In genomic region chr5:14557203-14557725, GRCh38 we compare ENCODE assay signal across 21 cellular contexts. TPM values are rescaled to one million over a fixed set of nuclear protein-coding genes. Genes with fewer than 3 reads are reported as not detected.
A peak's percentile ranks its signal among the peaks of the same experiment; 100 is the strongest.
DNase-seq lines count a peak whose midpoint lies in the region; ATAC-seq, FAIRE-seq and TF ChIP-seq lines count a peak whose summit lies in the region.
"Had no signal": no experiment of that assay in that cellular context is flagged by ENCODE, and none has a peak within 500 bp of the region (broad histone marks: within the 10 kb centered on the region; RNA-seq: fewer than 3 reads in every experiment).

No MANE protein-coding gene starts in this region.

- H3K4me3 ChIP-seq in endodermal cell (ENCODE audit: low read length), result no peak overlapping the region
- no peak overlapping the region for H3K4me3 ChIP-seq in small intestine (ENCODE audit: low read depth in 1 of 2, low read length in 2 of 2)
- H3K4me3 ChIP-seq: right lobe of liver, tibial artery had no signal

- DNase-seq in NCI-H748 (lab: John Stamatoyannopoulos, UW; ENCODE audit: unreplicated experiment), result peak; percentile 47
- no peak for DNase-seq in NCI-H748 treated with DMSO at 0.1 percent for 48 hours (lab: John Stamatoyannopoulos, UW)
- peak; percentile 80 to 87 for DNase-seq in NCI-H524 (lab: John Stamatoyannopoulos, UW)
- DNase-seq in endodermal cell, result no peak
- DNase-seq in small intestine, result peak; percentile 89
- no peak for DNase-seq in activated naive CD8-positive, alpha-beta T cell treated with anti-CD3 and anti-CD28 coated beads for 36 hours
- no peak for DNase-seq in cerebellar nuclear complex (lab: John Stamatoyannopoulos, UW)
- DNase-seq: 8988T; activated CD4-positive, CD25-positive, alpha-beta regulatory T cell treated with anti-CD3 and anti-CD28 coated beads, Interleukin-2, amount 50 U/mL, for 72 hours; CD4-positive, CD25-positive, alpha-beta regulatory T cell; DND-41; H9; Karpas-422; left ventricle myocardium superior; right lobe of liver; SK-N-SH; stimulated activated naive CD4-positive, alpha-beta T cell; T1000; tibial artery had no signal

- 92 to 94% methylated on average over 5 to 7 of the region's 7 CpGs for WGBS in endodermal cell (ENCODE audit: insufficient coverage in 1 of 2, insufficient read length in 1 of 2), 2 experiments
- WGBS in small intestine, 3 donors, result 23 to 39% (median 25%) methylated on average over 7 of the region's 7 CpGs

- no peaks in the 10 kb centered on the region for H3K36me3 Mint-ChIP-seq in endodermal cell (ENCODE audit: low read depth)
- H3K36me3 Mint-ChIP-seq in activated naive CD8-positive, alpha-beta T cell treated with anti-CD3 and anti-CD28 coated beads for 36 hours, result no peaks in the 10 kb centered on the region
- H3K36me3 Mint-ChIP-seq: CD4-positive, CD25-positive, alpha-beta regulatory T cell had no signal

- no peaks in the 10 kb centered on the region for H3K36me3 ChIP-seq in endodermal cell (ENCODE audit: control insufficient read depth, insufficient read depth, low read length)
- no peaks in the 10 kb centered on the region for H3K36me3 ChIP-seq in small intestine (ENCODE audit: control insufficient read depth in 2 of 2, insufficient read depth in 2 of 2, low read length in 2 of 2)
- H3K36me3 ChIP-seq: right lobe of liver, tibial artery had no signal

- H3K27ac ChIP-seq in endodermal cell (ENCODE audit: low read depth, low read length), result peak overlapping the region; percentile 29
- peak overlapping the region in 1 of 2 donors; percentile 83 for H3K27ac ChIP-seq in small intestine (ENCODE audit: low read depth in 1 of 2, low read length in 1 of 2)
- H3K27ac ChIP-seq: right lobe of liver, tibial artery had no signal

- no peak for FAIRE-seq in small intestine (lab: Jason Lieb, UNC)

- no peak for TF ChIP-seq CTCF in endodermal cell (conservative IDR thresholded peaks at IDR 0.05)

- H3K4me1 Mint-ChIP-seq in endodermal cell, result peaks cover 18% of the 10 kb centered on the region
- H3K4me1 Mint-ChIP-seq in activated naive CD8-positive, alpha-beta T cell treated with anti-CD3 and anti-CD28 coated beads for 36 hours, result peaks cover 15% of the 10 kb centered on the region
- H3K4me1 Mint-ChIP-seq: H9 had no signal

- H3K9me3 ChIP-seq in endodermal cell (ENCODE audit: control insufficient read depth, low read length) (no peaks in the 10 kb centered on the region), small intestine (ENCODE audit: control insufficient read depth, low read depth) (no peaks in the 10 kb centered on the region)
- H3K9me3 ChIP-seq: right lobe of liver, SK-N-SH had no signal

- no peak for ATAC-seq in HG02610 (IDR thresholded peaks at IDR 0.05; ENCODE audit: unreplicated experiment)
- ATAC-seq: left ventricle myocardium superior, right lobe of liver had no signal

- no peaks in the 10 kb centered on the region for H3K9me3 Mint-ChIP-seq in endodermal cell
- peaks cover 7% of the 10 kb centered on the region for H3K9me3 Mint-ChIP-seq in activated naive CD8-positive, alpha-beta T cell treated with anti-CD3 and anti-CD28 coated beads for 36 hours
- H3K9me3 Mint-ChIP-seq: H9 had no signal

- H3K9ac ChIP-seq in endodermal cell (ENCODE audit: extremely low read depth, low read length, poor library complexity, severe bottlenecking), result no peak overlapping the region
- H3K9ac ChIP-seq: SK-N-SH had no signal

- H3K4me3 Mint-ChIP-seq in endodermal cell, result no peak overlapping the region
- no peak overlapping the region for H3K4me3 Mint-ChIP-seq in activated naive CD8-positive, alpha-beta T cell treated with anti-CD3 and anti-CD28 coated beads for 36 hours
- H3K4me3 Mint-ChIP-seq: CD4-positive, CD25-positive, alpha-beta regulatory T cell; H9 had no signal

- H3K27me3 Mint-ChIP-seq in endodermal cell (ENCODE audit: insufficient read depth), result no peaks in the 10 kb centered on the region
- H3K27me3 Mint-ChIP-seq in activated naive CD8-positive, alpha-beta T cell treated with anti-CD3 and anti-CD28 coated beads for 36 hours, result no peaks in the 10 kb centered on the region

- H3K27me3 ChIP-seq in endodermal cell (ENCODE audit: control insufficient read depth, insufficient read depth, low read length, poor library complexity, severe bottlenecking), result no peaks in the 10 kb centered on the region
- no peaks in the 10 kb centered on the region for H3K27me3 ChIP-seq in small intestine (ENCODE audit: control insufficient read depth in 2 of 2, insufficient read depth in 2 of 2, low read length in 2 of 2)
- H3K27me3 ChIP-seq: right lobe of liver had no signal

- H3K27ac Mint-ChIP-seq in endodermal cell, result no peak overlapping the region
- H3K27ac Mint-ChIP-seq in activated naive CD8-positive, alpha-beta T cell treated with anti-CD3 and anti-CD28 coated beads for 36 hours, result no peak overlapping the region
- H3K27ac Mint-ChIP-seq: activated T-helper 2 cell treated with anti-CD3 and anti-CD28 coated beads, Interferon-gamma antibody, Interleukin-2, Interleukin-4, amounts not matched to agents 10 μg/mL and 5 μg/mL and 100 μg/mL, durations not matched to agents 14 hours and 24 hours and 36 hours; CD4-positive, CD25-positive, alpha-beta regulatory T cell had no signal

- no peaks in the 10 kb centered on the region for H3K4me1 ChIP-seq in endodermal cell (ENCODE audit: control insufficient read depth, insufficient read depth, low read length)
- H3K4me1 ChIP-seq in small intestine (ENCODE audit: control insufficient read depth in 2 of 2, insufficient read depth in 1 of 2, low read depth in 1 of 2, low read length in 1 of 2), result peaks cover 2 to 6% of the 10 kb centered on the region in 2 donors
- H3K4me1 ChIP-seq: right lobe of liver, tibial artery had no signal

RNA-seq across cellular contexts. Expression of gene OTULINL, which starts 24.3 kb away (rescaled TPM):
- total RNA-seq in endodermal cell, result 1 to 10 TPM; 6.2 to 8.9 TPM
- polyA plus RNA-seq in endodermal cell (2013, experiment 1 of 2), result 5.8 TPM
- polyA plus RNA-seq in endodermal cell (2013, experiment 2 of 2), result 5.7 TPM
- polyA plus RNA-seq in small intestine, result 10 to 100 TPM in 1 of 3 donors, 1 to 10 TPM in 2; 4.7 to 17.6 (median 6.5) TPM
- 10 to 100 TPM; 20.8 to 27.3 TPM for total RNA-seq in activated naive CD8-positive, alpha-beta T cell treated with anti-CD3 and anti-CD28 coated beads for 36 hours

Comparison
In these comparisons a context has a peak if more than half of its experiments do, and no peak if none do; other contexts are left out.
1. DNase-seq: peak in NCI-H748 (single experiment), NCI-H524 (2 of 2) and small intestine (single experiment); none in NCI-H748 treated with DMSO at 0.1 percent for 48 hours (single experiment), endodermal cell (single experiment), activated naive CD8-positive, alpha-beta T cell treated with anti-CD3 and anti-CD28 coated beads for 36 hours (single experiment) and cerebellar nuclear complex (0 of 2).